ENCODE assay signal across 1 cellular context in the genomic region with DNA sequence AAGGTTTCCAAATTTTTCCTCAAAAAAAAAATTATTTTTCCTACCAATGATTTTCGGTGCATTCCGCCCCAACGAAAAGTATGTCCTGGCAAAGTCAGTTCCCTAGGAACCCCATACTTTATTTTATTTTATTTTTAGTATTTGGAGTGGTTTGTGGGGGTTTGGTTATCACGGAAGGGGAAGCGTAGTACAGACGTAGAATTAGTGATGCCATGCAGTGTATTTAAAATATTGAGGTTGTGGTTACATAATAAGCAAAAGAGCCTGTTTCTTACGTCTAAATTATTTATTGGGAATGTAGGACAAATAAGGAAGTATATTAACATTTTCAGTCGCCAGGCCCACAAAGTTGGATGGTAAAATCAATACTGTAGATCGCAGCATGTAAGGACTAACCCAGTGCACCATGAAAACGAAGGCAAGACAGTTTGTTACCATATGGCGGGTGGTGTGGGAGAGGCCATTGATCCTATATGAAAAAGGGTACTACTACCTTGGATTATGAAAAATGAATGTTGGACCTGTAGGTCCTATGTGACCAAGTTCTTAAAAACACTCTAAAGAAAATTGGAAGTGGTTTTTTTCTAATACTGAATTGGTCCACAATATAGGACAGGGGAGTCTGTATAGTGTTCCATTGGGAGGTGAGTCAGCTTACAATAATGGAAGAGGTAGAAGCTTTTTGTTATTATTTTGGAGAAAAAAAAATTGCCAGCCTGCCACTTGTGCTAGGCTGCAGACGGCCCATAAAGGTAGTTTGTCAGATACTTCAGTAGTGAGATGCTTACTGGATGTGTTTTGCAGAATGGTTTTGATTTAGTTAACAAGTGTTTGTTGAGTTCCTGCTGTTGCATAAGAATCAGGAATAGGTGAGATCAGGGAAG.
TF ChIP-seq lines count a peak whose summit lies in the region.

No MANE protein-coding gene starts in this region.

TF ChIP-seq in SK-N-SH, 30 proteins besides CTCF, POLR2A, EP300 and RAD21 (continued from another document):
- TF ChIP-seq, protein P1, sequence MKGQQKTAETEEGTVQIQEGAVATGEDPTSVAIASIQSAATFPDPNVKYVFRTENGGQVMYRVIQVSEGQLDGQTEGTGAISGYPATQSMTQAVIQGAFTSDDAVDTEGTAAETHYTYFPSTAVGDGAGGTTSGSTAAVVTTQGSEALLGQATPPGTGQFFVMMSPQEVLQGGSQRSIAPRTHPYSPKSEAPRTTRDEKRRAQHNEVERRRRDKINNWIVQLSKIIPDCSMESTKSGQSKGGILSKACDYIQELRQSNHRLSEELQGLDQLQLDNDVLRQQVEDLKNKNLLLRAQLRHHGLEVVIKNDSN (IDR thresholded peaks at IDR 0.05; ENCODE audit: borderline replicate concordance, low read depth): no peak
- TF ChIP-seq SMC3 (IDR thresholded peaks at IDR 0.05; ENCODE audit: low read depth, low read length) (no peak), SIN3A (IDR thresholded peaks at IDR 0.05; ENCODE audit: borderline replicate concordance, low read depth, low read length) (no peak), MEF2A (IDR thresholded peaks at IDR 0.05; ENCODE audit: borderline replicate concordance, low read depth) (no peak), TCF12 (IDR thresholded peaks at IDR 0.05) (no peak), TAF1 (IDR thresholded peaks at IDR 0.05; ENCODE audit: borderline replicate concordance, low read depth, low read length) (no peak), FOXM1 (IDR thresholded peaks at IDR 0.05; ENCODE audit: low read depth) (no peak), EZH2phosphoT487 (IDR thresholded peaks at IDR 0.05; ENCODE audit: borderline replicate concordance, low read depth) (no peak), CHD2 (IDR thresholded peaks at IDR 0.05; ENCODE audit: low read length, partially characterized antibody) (no peak), FOSL2 (IDR thresholded peaks at IDR 0.05; ENCODE audit: borderline replicate concordance, low read depth) (no peak), NFIC (IDR thresholded peaks at IDR 0.05; ENCODE audit: borderline replicate concordance) (no peak), TEAD4 (IDR thresholded peaks at IDR 0.05; ENCODE audit: borderline replicate concordance, insufficient read depth) (no peak)
- TF ChIP-seq, protein P2, sequence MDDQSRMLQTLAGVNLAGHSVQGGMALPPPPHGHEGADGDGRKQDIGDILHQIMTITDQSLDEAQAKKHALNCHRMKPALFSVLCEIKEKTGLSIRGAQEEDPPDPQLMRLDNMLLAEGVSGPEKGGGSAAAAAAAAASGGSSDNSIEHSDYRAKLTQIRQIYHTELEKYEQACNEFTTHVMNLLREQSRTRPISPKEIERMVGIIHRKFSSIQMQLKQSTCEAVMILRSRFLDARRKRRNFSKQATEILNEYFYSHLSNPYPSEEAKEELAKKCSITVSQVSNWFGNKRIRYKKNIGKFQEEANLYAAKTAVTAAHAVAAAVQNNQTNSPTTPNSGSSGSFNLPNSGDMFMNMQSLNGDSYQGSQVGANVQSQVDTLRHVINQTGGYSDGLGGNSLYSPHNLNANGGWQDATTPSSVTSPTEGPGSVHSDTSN (IDR thresholded peaks at IDR 0.05): no peak
- TF ChIP-seq, protein P3, sequence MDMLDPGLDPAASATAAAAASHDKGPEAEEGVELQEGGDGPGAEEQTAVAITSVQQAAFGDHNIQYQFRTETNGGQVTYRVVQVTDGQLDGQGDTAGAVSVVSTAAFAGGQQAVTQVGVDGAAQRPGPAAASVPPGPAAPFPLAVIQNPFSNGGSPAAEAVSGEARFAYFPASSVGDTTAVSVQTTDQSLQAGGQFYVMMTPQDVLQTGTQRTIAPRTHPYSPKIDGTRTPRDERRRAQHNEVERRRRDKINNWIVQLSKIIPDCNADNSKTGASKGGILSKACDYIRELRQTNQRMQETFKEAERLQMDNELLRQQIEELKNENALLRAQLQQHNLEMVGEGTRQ (IDR thresholded peaks at IDR 0.05; ENCODE audit: borderline replicate concordance, low read depth, low read length): no peak
